10 cellular contexts compared by ENCODE assay signal in the genomic region with DNA sequence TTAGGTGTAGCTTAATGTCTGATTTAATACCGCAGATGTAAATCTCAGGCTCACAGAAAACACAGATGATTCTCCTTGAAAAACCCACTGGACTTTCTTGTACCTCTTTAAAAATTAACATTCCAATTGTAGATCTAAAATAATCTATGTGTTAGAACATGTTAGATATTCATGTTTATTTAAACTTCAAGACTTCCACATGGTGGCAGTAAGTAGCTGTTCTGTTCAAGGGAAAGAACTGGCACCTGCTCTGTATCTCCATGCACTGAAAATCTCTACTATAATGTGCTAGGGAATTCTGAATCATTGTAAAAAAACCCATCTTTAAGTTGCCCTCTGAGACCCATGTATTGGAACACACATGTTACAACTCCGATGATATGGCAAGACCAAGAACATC.
DNase-seq lines count a peak whose midpoint lies in the region; FAIRE-seq and TF ChIP-seq lines count a peak whose summit lies in the region.
"Had no signal": no experiment of that assay in that cellular context is flagged by ENCODE, and none has a peak within 500 bp of the region (broad histone marks: within the 10 kb centered on the region; RNA-seq: fewer than 3 reads in every experiment).

No MANE protein-coding gene starts in this region.

- no peak overlapping the region for H2AK5ac ChIP-seq in H1 (ENCODE audit: low read depth, low read length)

- no peak overlapping the region for H2BK20ac ChIP-seq in H1 (ENCODE audit: low read length)

- H3K4me2 ChIP-seq in GM23248 (ENCODE audit: unreplicated experiment) (no peak overlapping the region), H1 (ENCODE audit: insufficient read depth in 1 of 2, low read depth in 2 of 2, low read length in 2 of 2) (no peak overlapping the region)

- DNase-seq in GM23248: peak; percentile 67
- peak; percentile 62 for DNase-seq in NCI-H69 (lab: John Stamatoyannopoulos, UW)
- DNase-seq in H1 (ENCODE audit: low read depth in 1 of 2, low spot score in 2 of 2): no peak
- no peak for DNase-seq in osteocyte (ENCODE audit: extremely low spot score, unreplicated experiment)
- no peak for DNase-seq in activated gamma-delta T cell (lab: John Stamatoyannopoulos, UW)
- DNase-seq in suprapubic skin (ENCODE audit: low spot score in 2 of 2): no peak
- no peak for DNase-seq in stimulated activated naive CD4-positive, alpha-beta T cell treated with Interleukin-2 at 50 U/mL for 16 hours (lab: John Stamatoyannopoulos, UW)
- DNase-seq in left ventricle myocardium inferior: no peak
- DNase-seq: stimulated activated naive CD8-positive, alpha-beta T cell treated with anti-CD3 and anti-CD28 coated beads, Interleukin-15, amount 100 ng/mL, for 72 hours had no signal

- no peak for TF ChIP-seq EP300 in H1 (IDR thresholded peaks at IDR 0.05; ENCODE audit: borderline replicate concordance in 1 of 2, low read depth in 2 of 2, low read length in 2 of 2)
- TF ChIP-seq EP300 in suprapubic skin (IDR thresholded peaks at IDR 0.05): no peak

- no peak overlapping the region for H4K5ac ChIP-seq in H1 (ENCODE audit: insufficient read length, low read depth, low read length)

- no peak overlapping the region for H3K9ac ChIP-seq in GM23248
- no peak overlapping the region for H3K9ac ChIP-seq in H1 (replicated peaks in 1 of 4; ENCODE audit: extremely low read depth in 1 of 4, low read depth in 3 of 4, low read length in 3 of 4)

- H3K27ac Mint-ChIP-seq in osteocyte (ENCODE audit: unreplicated experiment): no peak overlapping the region
- H3K27ac Mint-ChIP-seq: stimulated activated naive CD8-positive, alpha-beta T cell treated with anti-CD3 and anti-CD28 coated beads, Interleukin-15, amount 100 ng/mL, for 72 hours had no signal

- H2BK12ac ChIP-seq in H1 (ENCODE audit: low read depth, low read length): no peak overlapping the region

- H3K36me3 Mint-ChIP-seq in osteocyte (ENCODE audit: unreplicated experiment): no peaks in the 10 kb centered on the region

- H3K4me3 ChIP-seq in GM23248 (no peak overlapping the region), H1 (ENCODE audit: extremely low read depth in 1 of 4, insufficient read depth in 2 of 4, low read depth in 3 of 4, low read length in 4 of 4) (no peak overlapping the region), suprapubic skin (no peak overlapping the region), left ventricle myocardium inferior (no peak overlapping the region)

- H3F3A ChIP-seq in GM23248 (ENCODE audit: insufficient read depth): peaks cover 17% of the 10 kb centered on the region

- no peak for FAIRE-seq in H1 (lab: Jason Lieb, UNC)

- H3K36me3 ChIP-seq in GM23248 (ENCODE audit: low read depth): no peaks in the 10 kb centered on the region
- no peaks in the 10 kb centered on the region for H3K36me3 ChIP-seq in H1 (ENCODE audit: control insufficient read depth in 2 of 4, insufficient read depth in 4 of 4, low read length in 3 of 4)
- H3K36me3 ChIP-seq in suprapubic skin: no peaks in the 10 kb centered on the region
- no peaks in the 10 kb centered on the region for H3K36me3 ChIP-seq in left ventricle myocardium inferior

- no peak overlapping the region for H3K4ac ChIP-seq in H1 (replicated peaks; ENCODE audit: insufficient read length, low read depth, low read length)

- WGBS in GM23248 (ENCODE audit: low coverage in 1 of 2, low lambda C conversion rate in 2 of 2, missing lambda C conversion rate in 2 of 2), 2 experiments: 46 to 49% methylated on average over 2 of the region's 2 CpGs
- 94% methylated on average over 2 of the region's 2 CpGs; no CpG with 5 or more reads in 1 of the 2 experiments for WGBS in H1 (ENCODE audit: extremely low coverage in 1 of 2, insufficient coverage in 1 of 2, insufficient read length in 1 of 2, insufficient replicate concordance in 2 of 2, low coverage in 1 of 2, low lambda C conversion rate in 2 of 2, missing lambda C conversion rate in 1 of 2), 2 experiments
- 64% methylated on average over 2 of the region's 2 CpGs for WGBS in suprapubic skin

- H3K27me3 ChIP-seq in GM23248 (replicated peaks; ENCODE audit: insufficient read depth) (no peaks in the 10 kb centered on the region), H1 (replicated peaks in 1 of 4; ENCODE audit: control insufficient read depth in 3 of 4, extremely low read depth in 1 of 4, insufficient read depth in 3 of 4, low read length in 3 of 4) (no peaks in the 10 kb centered on the region), suprapubic skin (no peaks in the 10 kb centered on the region), left ventricle myocardium inferior (ENCODE audit: low read depth) (no peaks in the 10 kb centered on the region)

- peaks cover 4% of the 10 kb centered on the region for H3K27me3 Mint-ChIP-seq in osteocyte (ENCODE audit: unreplicated experiment)
- H3K27me3 Mint-ChIP-seq: stimulated activated naive CD8-positive, alpha-beta T cell treated with anti-CD3 and anti-CD28 coated beads, Interleukin-15, amount 100 ng/mL, for 72 hours had no signal

- TF ChIP-seq RAD21 in H1 (IDR thresholded peaks at IDR 0.05 in 1 of 2, conservative IDR thresholded peaks at IDR 0.05 in 1 of 2; ENCODE audit: low read depth in 2 of 2, low read length in 2 of 2): peak; percentile 73 to 77

- no peaks in the 10 kb centered on the region for H3K9me3 Mint-ChIP-seq in osteocyte (ENCODE audit: unreplicated experiment)

- H2BK120ac ChIP-seq in H1 (replicated peaks; ENCODE audit: low read depth, low read length): no peak overlapping the region

- H3K27ac ChIP-seq in GM23248 (no peak overlapping the region), H1 (ENCODE audit: low read depth, low read length) (no peak overlapping the region), suprapubic skin (no peak overlapping the region), left ventricle myocardium inferior (replicated peaks) (no peak overlapping the region)
- H3K27ac ChIP-seq: HL-60 had no signal

- no peaks in the 10 kb centered on the region for H3K79me1 ChIP-seq in H1 (ENCODE audit: low read depth, low read length)

- H4K20me1 ChIP-seq in GM23248 (ENCODE audit: insufficient read depth): no peaks in the 10 kb centered on the region
- H4K20me1 ChIP-seq in H1 (replicated peaks in 1 of 2; ENCODE audit: control insufficient read depth in 1 of 2, insufficient read depth in 2 of 2, low read length in 2 of 2): no peaks in the 10 kb centered on the region

- H2AFZ ChIP-seq in GM23248 (0 out of 2 replicates have a peak overlapping the region, but pooled peaks have one; percentile 6), H1 (ENCODE audit: low read length) (no peak overlapping the region)

- TF ChIP-seq POLR2A in H1 (IDR thresholded peaks at IDR 0.05; ENCODE audit: control extremely low read depth in 1 of 2, low read depth in 2 of 2, low read length in 2 of 2): no peak
- TF ChIP-seq POLR2A in suprapubic skin (IDR thresholded peaks at IDR 0.05): no peak

- no peaks in the 10 kb centered on the region for H3K4me1 Mint-ChIP-seq in osteocyte (ENCODE audit: unreplicated experiment)
- H3K4me1 Mint-ChIP-seq: stimulated activated naive CD8-positive, alpha-beta T cell treated with anti-CD3 and anti-CD28 coated beads, Interleukin-15, amount 100 ng/mL, for 72 hours had no signal

- no peak overlapping the region for H3K18ac ChIP-seq in H1 (ENCODE audit: extremely low read depth, low read length)

- no peak overlapping the region for H3K14ac ChIP-seq in H1 (ENCODE audit: insufficient read length)

- H3K4me1 ChIP-seq in GM23248 (ENCODE audit: insufficient read depth) (peaks cover 16% of the 10 kb centered on the region), H1 (replicated peaks in 1 of 4; ENCODE audit: control insufficient read depth in 3 of 4, insufficient read depth in 4 of 4, low read length in 3 of 4) (no peaks in the 10 kb centered on the region), suprapubic skin (no peaks in the 10 kb centered on the region), left ventricle myocardium inferior (no peaks in the 10 kb centered on the region)

- in situ Hi-C loops in GM23248 (cut with MboI): loop anchor here (10.0 kb wide), 1 partner anchor 661 kb away; no protein-coding TSS in a partner anchor

- H3K79me2 ChIP-seq in GM23248 (ENCODE audit: insufficient read depth) (no peaks in the 10 kb centered on the region), H1 (ENCODE audit: control insufficient read depth in 1 of 2, insufficient read depth in 2 of 2, low read length in 2 of 2) (no peaks in the 10 kb centered on the region)

- no peaks in the 10 kb centered on the region for H3K23me2 ChIP-seq in H1 (ENCODE audit: low read depth, low read length)

- no peak overlapping the region for H4K8ac ChIP-seq in H1 (ENCODE audit: extremely low read depth, insufficient read depth, low read length)

- H3K9me3 ChIP-seq in GM23248 (ENCODE audit: low read depth): no peaks in the 10 kb centered on the region
- no peaks in the 10 kb centered on the region for H3K9me3 ChIP-seq in H1 (ENCODE audit: insufficient read depth in 2 of 2, low read depth in 1 of 2, low read length in 1 of 2)
- H3K9me3 ChIP-seq in suprapubic skin: no peaks in the 10 kb centered on the region
- no peaks in the 10 kb centered on the region for H3K9me3 ChIP-seq in left ventricle myocardium inferior (replicated peaks)

- no peak overlapping the region for H2BK5ac ChIP-seq in H1 (ENCODE audit: low read depth, low read length)

- intact Hi-C loops in left ventricle myocardium inferior (cut with micrococcal nuclease): no loop called here

- no peak overlapping the region for H3K4me3 Mint-ChIP-seq in osteocyte (ENCODE audit: unreplicated experiment)
- H3K4me3 Mint-ChIP-seq: stimulated activated naive CD8-positive, alpha-beta T cell treated with anti-CD3 and anti-CD28 coated beads, Interleukin-15, amount 100 ng/mL, for 72 hours had no signal

- H3K56ac ChIP-seq in H1 (replicated peaks; ENCODE audit: insufficient read length, low read depth, low read length): no peak overlapping the region

- POLR2A ChIA-PET in H1 (lab: Charles Lee; ENCODE audit: partially characterized antibody): no interaction called here

- CTCF ChIA-PET in H1 (lab: Charles Lee; ENCODE audit: partially characterized antibody): interaction anchor here (1.2 to 2.0 kb wide), 7 partner anchors 10 to 684 kb away, joined by 3 to 9 read pairs (median 4); no protein-coding TSS in a partner anchor

- TF ChIP-seq CTCF in H1 (IDR thresholded peaks at IDR 0.05; ENCODE audit: control extremely low read depth in 1 of 3, insufficient read depth in 1 of 3, low read depth in 1 of 3, low read length in 3 of 3): peak in 1 of 3 experiments; percentile 26; a peak in 2 of 4 replicates
- peak; percentile 53 for TF ChIP-seq CTCF in osteocyte (IDR thresholded peaks at IDR 0.05)
- no peak for TF ChIP-seq CTCF in suprapubic skin (IDR thresholded peaks at IDR 0.05)
- TF ChIP-seq CTCF in left ventricle myocardium inferior (IDR thresholded peaks at IDR 0.05; ENCODE audit: borderline replicate concordance): no peak

- H3K23ac ChIP-seq in H1 (ENCODE audit: insufficient read length): no peak overlapping the region

- H4K91ac ChIP-seq in H1 (replicated peaks; ENCODE audit: insufficient read length, low read length): no peak overlapping the region

- H3K9me2 ChIP-seq in GM23248 (ENCODE audit: insufficient read depth): no peaks in the 10 kb centered on the region

- no peak overlapping the region for H2BK15ac ChIP-seq in H1 (ENCODE audit: low read length)

Comparison
In these comparisons a context has a peak if more than half of its experiments do, and no peak if none do; other contexts are left out.
1. DNase-seq: peak in GM23248 (single experiment) and NCI-H69 (single experiment); none in H1 (0 of 2), osteocyte (single experiment), activated gamma-delta T cell (single experiment), suprapubic skin (0 of 2), stimulated activated naive CD4-positive, alpha-beta T cell treated with Interleukin-2 at 50 U/mL for 16 hours (single experiment) and left ventricle myocardium inferior (single experiment).